27 cellular contexts compared by ENCODE assay signal in the genomic region with DNA sequence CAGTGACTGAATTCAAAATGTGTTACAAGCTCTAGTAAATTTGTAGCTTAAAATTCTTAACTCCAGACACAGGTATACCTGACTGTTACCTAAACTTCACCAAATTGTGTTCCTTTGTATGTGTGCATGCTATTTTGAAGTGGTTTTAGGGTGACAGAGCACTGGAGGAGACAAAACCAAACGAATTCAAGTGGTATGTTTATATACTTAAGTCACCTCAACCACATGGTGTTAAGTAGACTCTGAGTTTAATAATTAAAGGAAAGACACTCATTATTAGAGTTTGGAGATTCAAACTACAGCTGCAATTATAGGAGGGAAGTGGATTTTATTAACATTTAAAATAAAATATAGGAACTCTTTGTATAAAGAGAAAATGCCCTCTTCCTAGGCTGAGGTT.
"Had no signal": no experiment of that assay in that cellular context is flagged by ENCODE, and none has a peak within 500 bp of the region (broad histone marks: within the 10 kb centered on the region; RNA-seq: fewer than 3 reads in every experiment).

No MANE protein-coding gene starts in this region.

- H3K9me3 ChIP-seq: colonic mucosa, esophagus squamous epithelium, gastroesophageal sphincter had no signal

- DNase-seq: activated CD4-positive, alpha-beta memory T cell treated with anti-CD3 and anti-CD28 coated beads, Interleukin-2, amount 10 ng/mL, durations not matched to agents 7 days and 5 days; activated CD4-positive, alpha-beta T cell treated with anti-CD3 and anti-CD28 coated beads for 4 hours; activated CD4-positive, alpha-beta T cell treated with anti-CD3 and anti-CD28 coated beads, Interleukin-2, amount 10 ng/mL, durations not matched to agents 7 days and 5 days; activated CD4-positive, alpha-beta T cell treated with anti-CD3 and anti-CD28 coated beads, Interleukin-2, amount 50 U/mL, for 4 hours; activated CD4-positive, CD25-positive, alpha-beta regulatory T cell; activated CD4-positive, CD25-positive, alpha-beta regulatory T cell treated with anti-CD3 and anti-CD28 coated beads, Interleukin-2, amount 50 U/mL, for 72 hours; activated CD8-positive, alpha-beta memory T cell treated with anti-CD3 and anti-CD28 coated beads, Interleukin-2, amount 50 U/mL, for 48 hours; activated gamma-delta T cell; activated naive CD4-positive, alpha-beta T cell; activated naive CD4-positive, alpha-beta T cell treated with anti-CD3 and anti-CD28 coated beads, Interleukin-2, amount 10 ng/mL, durations not matched to agents 7 days and 5 days; activated naive CD8-positive, alpha-beta T cell treated with anti-CD3 and anti-CD28 coated beads, Interleukin-2, amount 10 ng/mL, durations not matched to agents 7 days and 5 days; activated T-cell treated with anti-CD3 and anti-CD28 coated beads for 4 hours; activated T-cell treated with anti-CD3 and anti-CD28 coated beads, Interleukin-2, amount 50 U/mL, for 24 hours; activated T-cell treated with anti-CD3 and anti-CD28 coated beads, Interleukin-2, amount 50 U/mL, for 72 hours; central memory CD4-positive, alpha-beta T cell; cerebellar nuclear complex; colonic mucosa; effector CD8-positive, alpha-beta T cell; esophagus squamous epithelium; foreskin melanocyte; T-helper 2 cell had no signal

- H3K27ac ChIP-seq: ascending aorta, breast epithelium, cardiac muscle cell, colonic mucosa, epithelial cell of prostate, esophagus squamous epithelium, gastroesophageal sphincter had no signal

- H3K4me1 ChIP-seq: ascending aorta, breast epithelium, colonic mucosa, esophagus squamous epithelium, gastroesophageal sphincter had no signal

- H3K27me3 ChIP-seq: ascending aorta, breast epithelium, cardiac muscle cell, colonic mucosa, esophagus squamous epithelium, gastroesophageal sphincter had no signal

- ATAC-seq: activated naive CD4-positive, alpha-beta T cell treated with anti-CD3 and anti-CD28 coated beads, Interleukin-2, amount 50 U/mL, for 72 hours; activated T-cell treated with anti-CD3 and anti-CD28 coated beads, Interleukin-2, amount 50 U/mL, for 72 hours; gastroesophageal sphincter had no signal

- H3K36me3 ChIP-seq: ascending aorta, breast epithelium, cardiac muscle cell, colonic mucosa, esophagus squamous epithelium, gastroesophageal sphincter had no signal

- H3K4me3 ChIP-seq: ascending aorta, breast epithelium, cardiac muscle cell, colonic mucosa, esophagus squamous epithelium, gastroesophageal sphincter had no signal
